Comparison of ENCODE assay signal across 1 cellular context in genomic region chr2:20179755-20180594, GRCh38.
TF ChIP-seq lines count a peak whose summit lies in the region.

No MANE protein-coding gene starts in this region.

TF ChIP-seq in HepG2, 621 proteins besides CTCF, POLR2A, EP300 and RAD21 (continued from another document and continues in another):
- TF ChIP-seq, protein P1, sequence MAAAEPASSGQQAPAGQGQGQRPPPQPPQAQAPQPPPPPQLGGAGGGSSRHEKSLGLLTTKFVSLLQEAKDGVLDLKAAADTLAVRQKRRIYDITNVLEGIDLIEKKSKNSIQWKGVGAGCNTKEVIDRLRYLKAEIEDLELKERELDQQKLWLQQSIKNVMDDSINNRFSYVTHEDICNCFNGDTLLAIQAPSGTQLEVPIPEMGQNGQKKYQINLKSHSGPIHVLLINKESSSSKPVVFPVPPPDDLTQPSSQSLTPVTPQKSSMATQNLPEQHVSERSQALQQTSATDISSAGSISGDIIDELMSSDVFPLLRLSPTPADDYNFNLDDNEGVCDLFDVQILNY (CRISPR knock-in tag; conservative IDR thresholded peaks at IDR 0.05): no peak
- TF ChIP-seq XBP1 (CRISPR knock-in tag; IDR thresholded peaks at IDR 0.05) (no peak), DPF2 (CRISPR knock-in tag; IDR thresholded peaks at IDR 0.05; ENCODE audit: borderline replicate concordance, low read depth) (peak; percentile 53), ZNF878 (CRISPR knock-in tag; IDR thresholded peaks at IDR 0.05) (no peak), SKI (IDR thresholded peaks at IDR 0.05; ENCODE audit: partially characterized antibody) (peak; percentile 63), ZHX1 (CRISPR knock-in tag; IDR thresholded peaks at IDR 0.05; ENCODE audit: low read depth) (0 out of 2 replicates have a peak, but pooled peaks have one; percentile 38), GZF1 (CRISPR knock-in tag; IDR thresholded peaks at IDR 0.05) (peak; percentile 21; the same call in 1 of the 2 replicates), CBX1 (IDR thresholded peaks at IDR 0.05; ENCODE audit: low read depth) (peak; percentile 33), RORA (CRISPR knock-in tag; IDR thresholded peaks at IDR 0.05) (no peak), ZNF18 (CRISPR knock-in tag; IDR thresholded peaks at IDR 0.05; ENCODE audit: insufficient replicate concordance) (no peak), CREM (IDR thresholded peaks at IDR 0.05) (no peak), CREM (CRISPR knock-in tag; IDR thresholded peaks at IDR 0.05) (no peak), GTF2F1 (IDR thresholded peaks at IDR 0.05; ENCODE audit: low read length) (no peak), KDM6A (CRISPR knock-in tag; IDR thresholded peaks at IDR 0.05; ENCODE audit: low read depth) (no peak), KMT2A (CRISPR knock-in tag; IDR thresholded peaks at IDR 0.05) (no peak; the same call in 1 of the 2 replicates), ERF (CRISPR knock-in tag; IDR thresholded peaks at IDR 0.05) (peak; percentile 45; the same call in 1 of the 2 replicates), ZNF652 (CRISPR knock-in tag; IDR thresholded peaks at IDR 0.05; ENCODE audit: borderline replicate concordance, low read depth) (no peak; the same call in 1 of the 2 replicates), ZSCAN29 (CRISPR knock-in tag; conservative IDR thresholded peaks at IDR 0.05) (no peak), RAD51 (IDR thresholded peaks at IDR 0.05; ENCODE audit: borderline replicate concordance) (no peak), CHD2 (IDR thresholded peaks at IDR 0.05; ENCODE audit: low read depth, low read length) (no peak), ARNT (IDR thresholded peaks at IDR 0.05) (no peak), ZNF317 (CRISPR knock-in tag; IDR thresholded peaks at IDR 0.05) (peak; percentile 79; the same call in 1 of the 2 replicates), RBAK (CRISPR knock-in tag; IDR thresholded peaks at IDR 0.05) (no peak), ZNF33B (CRISPR knock-in tag; IDR thresholded peaks at IDR 0.05) (no peak; the same call in 1 of the 2 replicates), PAXIP1 (CRISPR knock-in tag; conservative IDR thresholded peaks at IDR 0.05) (peak; percentile 55), GLMP (CRISPR knock-in tag; IDR thresholded peaks at IDR 0.05; ENCODE audit: borderline replicate concordance) (no peak), ZBTB26 (CRISPR knock-in tag; IDR thresholded peaks at IDR 0.05; ENCODE audit: borderline replicate concordance) (no peak), REPIN1 (CRISPR knock-in tag; IDR thresholded peaks at IDR 0.05; ENCODE audit: borderline replicate concordance, low read depth) (peak; percentile 93), ZNF350 (CRISPR knock-in tag; IDR thresholded peaks at IDR 0.05; ENCODE audit: borderline replicate concordance, low read depth) (peak; percentile 33; the same call in 1 of the 2 replicates), FOXK1 (CRISPR knock-in tag; IDR thresholded peaks at IDR 0.05; ENCODE audit: borderline replicate concordance, low read depth) (0 out of 2 replicates have a peak, but pooled peaks have one; percentile 26), KAT7 (CRISPR knock-in tag; IDR thresholded peaks at IDR 0.05; ENCODE audit: borderline replicate concordance) (no peak; the same call in 1 of the 2 replicates), HNRNPK (IDR thresholded peaks at IDR 0.05; ENCODE audit: low read depth, low read length, poor library complexity, severe bottlenecking) (no peak), SKIL (CRISPR knock-in tag; IDR thresholded peaks at IDR 0.05; ENCODE audit: borderline replicate concordance) (0 out of 2 replicates have a peak, but pooled peaks have one; percentile 34), EZH2 (conservative IDR thresholded peaks at IDR 0.05; ENCODE audit: low read depth, low read length) (no peak)
- TF ChIP-seq, protein P2, sequence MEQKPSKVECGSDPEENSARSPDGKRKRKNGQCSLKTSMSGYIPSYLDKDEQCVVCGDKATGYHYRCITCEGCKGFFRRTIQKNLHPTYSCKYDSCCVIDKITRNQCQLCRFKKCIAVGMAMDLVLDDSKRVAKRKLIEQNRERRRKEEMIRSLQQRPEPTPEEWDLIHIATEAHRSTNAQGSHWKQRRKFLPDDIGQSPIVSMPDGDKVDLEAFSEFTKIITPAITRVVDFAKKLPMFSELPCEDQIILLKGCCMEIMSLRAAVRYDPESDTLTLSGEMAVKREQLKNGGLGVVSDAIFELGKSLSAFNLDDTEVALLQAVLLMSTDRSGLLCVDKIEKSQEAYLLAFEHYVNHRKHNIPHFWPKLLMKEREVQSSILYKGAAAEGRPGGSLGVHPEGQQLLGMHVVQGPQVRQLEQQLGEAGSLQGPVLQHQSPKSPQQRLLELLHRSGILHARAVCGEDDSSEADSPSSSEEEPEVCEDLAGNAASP (CRISPR knock-in tag; IDR thresholded peaks at IDR 0.05; ENCODE audit: borderline replicate concordance): no peak; the same call in 1 of the 2 replicates
- TF ChIP-seq, protein P3, sequence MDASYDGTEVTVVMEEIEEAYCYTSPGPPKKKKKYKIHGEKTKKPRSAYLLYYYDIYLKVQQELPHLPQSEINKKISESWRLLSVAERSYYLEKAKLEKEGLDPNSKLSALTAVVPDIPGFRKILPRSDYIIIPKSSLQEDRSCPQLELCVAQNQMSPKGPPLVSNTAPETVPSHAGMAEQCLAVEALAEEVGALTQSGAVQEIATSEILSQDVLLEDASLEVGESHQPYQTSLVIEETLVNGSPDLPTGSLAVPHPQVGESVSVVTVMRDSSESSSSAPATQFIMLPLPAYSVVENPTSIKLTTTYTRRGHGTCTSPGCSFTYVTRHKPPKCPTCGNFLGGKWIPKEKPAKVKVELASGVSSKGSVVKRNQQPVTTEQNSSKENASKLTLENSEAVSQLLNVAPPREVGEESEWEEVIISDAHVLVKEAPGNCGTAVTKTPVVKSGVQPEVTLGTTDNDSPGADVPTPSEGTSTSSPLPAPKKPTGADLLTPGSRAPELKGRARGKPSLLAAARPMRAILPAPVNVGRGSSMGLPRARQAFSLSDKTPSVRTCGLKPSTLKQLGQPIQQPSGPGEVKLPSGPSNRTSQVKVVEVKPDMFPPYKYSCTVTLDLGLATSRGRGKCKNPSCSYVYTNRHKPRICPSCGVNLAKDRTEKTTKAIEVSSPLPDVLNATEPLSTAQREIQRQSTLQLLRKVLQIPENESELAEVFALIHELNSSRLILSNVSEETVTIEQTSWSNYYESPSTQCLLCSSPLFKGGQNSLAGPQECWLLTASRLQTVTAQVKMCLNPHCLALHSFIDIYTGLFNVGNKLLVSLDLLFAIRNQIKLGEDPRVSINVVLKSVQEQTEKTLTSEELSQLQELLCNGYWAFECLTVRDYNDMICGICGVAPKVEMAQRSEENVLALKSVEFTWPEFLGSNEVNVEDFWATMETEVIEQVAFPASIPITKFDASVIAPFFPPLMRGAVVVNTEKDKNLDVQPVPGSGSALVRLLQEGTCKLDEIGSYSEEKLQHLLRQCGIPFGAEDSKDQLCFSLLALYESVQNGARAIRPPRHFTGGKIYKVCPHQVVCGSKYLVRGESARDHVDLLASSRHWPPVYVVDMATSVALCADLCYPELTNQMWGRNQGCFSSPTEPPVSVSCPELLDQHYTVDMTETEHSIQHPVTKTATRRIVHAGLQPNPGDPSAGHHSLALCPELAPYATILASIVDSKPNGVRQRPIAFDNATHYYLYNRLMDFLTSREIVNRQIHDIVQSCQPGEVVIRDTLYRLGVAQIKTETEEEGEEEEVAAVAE (CRISPR knock-in tag; IDR thresholded peaks at IDR 0.05; ENCODE audit: borderline replicate concordance): no peak
- TF ChIP-seq, protein P4, sequence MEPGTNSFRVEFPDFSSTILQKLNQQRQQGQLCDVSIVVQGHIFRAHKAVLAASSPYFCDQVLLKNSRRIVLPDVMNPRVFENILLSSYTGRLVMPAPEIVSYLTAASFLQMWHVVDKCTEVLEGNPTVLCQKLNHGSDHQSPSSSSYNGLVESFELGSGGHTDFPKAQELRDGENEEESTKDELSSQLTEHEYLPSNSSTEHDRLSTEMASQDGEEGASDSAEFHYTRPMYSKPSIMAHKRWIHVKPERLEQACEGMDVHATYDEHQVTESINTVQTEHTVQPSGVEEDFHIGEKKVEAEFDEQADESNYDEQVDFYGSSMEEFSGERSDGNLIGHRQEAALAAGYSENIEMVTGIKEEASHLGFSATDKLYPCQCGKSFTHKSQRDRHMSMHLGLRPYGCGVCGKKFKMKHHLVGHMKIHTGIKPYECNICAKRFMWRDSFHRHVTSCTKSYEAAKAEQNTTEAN (CRISPR knock-in tag; conservative IDR thresholded peaks at IDR 0.05): no peak
- TF ChIP-seq, protein P5, sequence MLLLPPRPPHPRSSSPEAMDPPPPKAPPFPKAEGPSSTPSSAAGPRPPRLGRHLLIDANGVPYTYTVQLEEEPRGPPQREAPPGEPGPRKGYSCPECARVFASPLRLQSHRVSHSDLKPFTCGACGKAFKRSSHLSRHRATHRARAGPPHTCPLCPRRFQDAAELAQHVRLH (CRISPR knock-in tag; IDR thresholded peaks at IDR 0.05; ENCODE audit: borderline replicate concordance, low read depth): peak; percentile 26; the same call in 1 of the 2 replicates
